Comparison of ENCODE assay signal across 17 cellular contexts in the genomic region with DNA sequence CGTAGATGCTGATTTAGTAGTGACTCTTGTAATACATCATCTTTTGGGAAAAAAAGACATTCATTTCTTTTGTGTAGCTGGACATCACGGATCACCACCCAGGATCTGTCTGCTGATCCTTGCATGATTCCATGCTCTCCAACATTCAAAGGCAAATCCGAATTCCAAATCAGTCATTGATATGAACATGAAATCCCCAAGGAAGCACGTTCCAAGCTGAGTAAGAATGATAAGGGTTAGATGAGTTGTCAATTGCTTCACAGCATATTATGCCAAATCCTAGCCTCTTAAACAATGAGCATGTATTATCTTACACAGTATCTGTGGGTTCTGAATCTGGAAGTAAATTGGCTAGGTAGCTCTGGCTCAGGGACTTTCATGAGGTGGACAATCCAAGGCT. TPM values are rescaled to one million over a fixed set of nuclear protein-coding genes. Genes with fewer than 3 reads are reported as not detected.
DNase-seq lines count a peak whose midpoint lies in the region; TF ChIP-seq lines count a peak whose summit lies in the region.
"Had no signal": no experiment of that assay in that cellular context is flagged by ENCODE, and none has a peak within 500 bp of the region (broad histone marks: within the 10 kb centered on the region; RNA-seq: fewer than 3 reads in every experiment).

No MANE protein-coding gene starts in this region.

- H3K79me2 ChIP-seq in mammary epithelial cell (ENCODE audit: insufficient read depth, low read length), result no peaks in the 10 kb centered on the region

- H3K9me3 ChIP-seq in mammary epithelial cell (replicated peaks; ENCODE audit: insufficient read depth, low read length) (peaks cover 4% of the 10 kb centered on the region), muscle layer of colon (ENCODE audit: low read length) (no peaks in the 10 kb centered on the region), tibial artery (no peaks in the 10 kb centered on the region)
- H3K9me3 ChIP-seq: adrenal gland had no signal

- DNase-seq in NCI-H69 (lab: John Stamatoyannopoulos, UW) (peak; percentile 60), mammary epithelial cell (peak; percentile 35), tibial artery (no peak), ureter (ENCODE audit: low spot score) (no peak), amygdala (lab: John Stamatoyannopoulos, UW) (no peak)
- DNase-seq in T-helper 2 cell treated with Interferon-gamma antibody and Interleukin-4, amounts not matched to agents 5 μg/mL and 100 μg/mL, for 36 hours (ENCODE audit: low spot score), result no peak
- no peak for DNase-seq in activated CD4-positive, alpha-beta T cell treated with anti-CD3 and anti-CD28 coated beads for 4 hours
- DNase-seq: activated gamma-delta T cell treated with Interleukin-2 at 50 U/mL for 16 hours; adrenal gland; CD4-positive, alpha-beta T cell; effector CD8-positive, alpha-beta T cell; MM.1S; NCI-H146; NCI-H748 treated with DMSO at 0.1 percent for 48 hours; T-helper 17 cell; WERI-Rb-1 had no signal

- H3K9me3 Mint-ChIP-seq in T-helper 2 cell treated with Interferon-gamma antibody and Interleukin-4, amounts not matched to agents 5 μg/mL and 100 μg/mL, for 36 hours, result no peaks in the 10 kb centered on the region

- no peaks in the 10 kb centered on the region for H4K20me1 ChIP-seq in mammary epithelial cell (ENCODE audit: insufficient read depth, low read length)

- no peaks in the 10 kb centered on the region for H3K27me3 ChIP-seq in mammary epithelial cell (ENCODE audit: insufficient read depth, low read length)
- H3K27me3 ChIP-seq in muscle layer of colon (ENCODE audit: control insufficient read depth in 1 of 2, insufficient read depth in 2 of 2, low read length in 2 of 2), result no peaks in the 10 kb centered on the region
- no peaks in the 10 kb centered on the region for H3K27me3 ChIP-seq in tibial artery
- H3K27me3 ChIP-seq: adrenal gland had no signal

- dilution Hi-C loops in mammary epithelial cell (cut with HindIII; ENCODE audit: low sequenced_read_pairs), result loop anchor here (5.0 kb wide), 2 partner anchors 36 to 76 kb away; a partner anchor contains a TSS

- no peaks in the 10 kb centered on the region for H3K4me1 Mint-ChIP-seq in T-helper 2 cell treated with Interferon-gamma antibody and Interleukin-4, amounts not matched to agents 5 μg/mL and 100 μg/mL, for 36 hours (ENCODE audit: low read depth)

- in situ Hi-C loops in mammary epithelial cell (cut with MboI; ENCODE audit: low sequenced_read_pairs in 2 of 2), result no loop called here

- peaks cover 23% of the 10 kb centered on the region for H3K4me1 ChIP-seq in mammary epithelial cell (ENCODE audit: insufficient read depth, low read length)
- H3K4me1 ChIP-seq in muscle layer of colon (ENCODE audit: insufficient read depth, low read length), result peaks cover 51% of the 10 kb centered on the region
- H3K4me1 ChIP-seq in tibial artery, result peaks cover 0 to 56% (median 44%) of the 10 kb centered on the region in 4 donors

- no peak overlapping the region for H3K27ac Mint-ChIP-seq in T-helper 2 cell treated with Interferon-gamma antibody and Interleukin-4, amounts not matched to agents 5 μg/mL and 100 μg/mL, for 36 hours
- H3K27ac Mint-ChIP-seq: CD4-positive, alpha-beta T cell; T-helper 17 cell had no signal

- no peak overlapping the region for H3K4me3 Mint-ChIP-seq in T-helper 2 cell treated with Interferon-gamma antibody and Interleukin-4, amounts not matched to agents 5 μg/mL and 100 μg/mL, for 36 hours
- H3K4me3 Mint-ChIP-seq: CD4-positive, alpha-beta T cell; T-helper 17 cell had no signal

- 72% methylated on average over 4 of the region's 4 CpGs for WGBS in mammary epithelial cell (ENCODE audit: low coverage, missing lambda C conversion rate)

- H3K9ac ChIP-seq in mammary epithelial cell (ENCODE audit: insufficient read depth, low read length), result no peak overlapping the region
- H3K9ac ChIP-seq in muscle layer of colon (ENCODE audit: low read length), result no peak overlapping the region

- H3K36me3 ChIP-seq in mammary epithelial cell (ENCODE audit: insufficient read depth, low read length), result no peaks in the 10 kb centered on the region
- no peaks in the 10 kb centered on the region for H3K36me3 ChIP-seq in muscle layer of colon (ENCODE audit: insufficient read depth, low read length)
- H3K36me3 ChIP-seq in tibial artery, result no peaks in the 10 kb centered on the region
- H3K36me3 ChIP-seq: adrenal gland, WERI-Rb-1 had no signal

- no TSS peak for BruUV-seq in mammary epithelial cell (replicated peaks; lab: Mats Ljungman, UMichigan)

- peak overlapping the region; percentile 50 for H3K4me2 ChIP-seq in mammary epithelial cell (ENCODE audit: insufficient read depth, low read depth, low read length)

- H3K27me3 Mint-ChIP-seq in T-helper 2 cell treated with Interferon-gamma antibody and Interleukin-4, amounts not matched to agents 5 μg/mL and 100 μg/mL, for 36 hours (ENCODE audit: low read depth), result no peaks in the 10 kb centered on the region
- H3K27me3 Mint-ChIP-seq: CD4-positive, alpha-beta T cell had no signal

- H2AFZ ChIP-seq in mammary epithelial cell (ENCODE audit: low read depth, low read length), result peak overlapping the region; percentile 23

- intact Hi-C loops in mammary epithelial cell (cut with micrococcal nuclease) (no loop called here), tibial artery (cut with DNase I; ENCODE audit: low total_unique reads) (no loop called here)

- H3K27ac ChIP-seq in mammary epithelial cell (ENCODE audit: insufficient read depth, low read depth, low read length), result peak overlapping the region; percentile 55
- H3K27ac ChIP-seq in muscle layer of colon (ENCODE audit: low read depth, low read length), result peak overlapping the region; percentile 29
- H3K27ac ChIP-seq in tibial artery, result peak overlapping the region; percentile 63 to 72
- H3K27ac ChIP-seq: WERI-Rb-1 had no signal

- CTCF ChIA-PET in mammary epithelial cell (lab: Charles Lee; ENCODE audit: low non-redundant PET), result no interaction called here

- H3K36me3 Mint-ChIP-seq in T-helper 2 cell treated with Interferon-gamma antibody and Interleukin-4, amounts not matched to agents 5 μg/mL and 100 μg/mL, for 36 hours (ENCODE audit: low read depth), result no peaks in the 10 kb centered on the region

- no peak overlapping the region for H3K4me3 ChIP-seq in mammary epithelial cell (replicated peaks in 1 of 3; ENCODE audit: insufficient read depth in 1 of 3, low read depth in 2 of 3, low read length in 3 of 3)
- H3K4me3 ChIP-seq in muscle layer of colon (ENCODE audit: low read depth in 1 of 2, low read length in 2 of 2), result no peak overlapping the region
- no peak overlapping the region for H3K4me3 ChIP-seq in tibial artery
- H3K4me3 ChIP-seq: adrenal gland had no signal

- TF ChIP-seq CTCF in mammary epithelial cell (conservative IDR thresholded peaks at IDR 0.05 in 1 of 2, IDR thresholded peaks at IDR 0.05 in 1 of 2; ENCODE audit: extremely low read depth in 1 of 2, insufficient read depth in 1 of 2, low read depth in 1 of 2, low read length in 2 of 2), result no peak
- TF ChIP-seq CTCF in tibial artery (IDR thresholded peaks at IDR 0.05), result no peak

RNA-seq across cellular contexts. Expression of a gene that starts 37.1 kb away (rescaled TPM):
- total RNA-seq in mammary epithelial cell, result 100 to 1,000 TPM in 1 of 2 donors, 10 to 100 TPM in 1; 56.2 to 113 TPM
- polyA plus RNA-seq in mammary epithelial cell, result 36.9 TPM
- 14.3 TPM for polyA minus RNA-seq in mammary epithelial cell
- 56.7 TPM for total RNA-seq in ureter

Comparison
In these comparisons a context has a peak if more than half of its experiments do, and no peak if none do; other contexts are left out.
1. DNase-seq: peak in NCI-H69 (single experiment) and mammary epithelial cell (single experiment); none in tibial artery (0 of 2), ureter (single experiment), T-helper 2 cell treated with Interferon-gamma antibody and Interleukin-4, amounts not matched to agents 5 μg/mL and 100 μg/mL, for 36 hours (single experiment), activated CD4-positive, alpha-beta T cell treated with anti-CD3 and anti-CD28 coated beads for 4 hours (0 of 2) and amygdala (0 of 56).
2. Peak in every context shown above with its lines, with median percentiles within 50 percentile points of each other: H3K27ac ChIP-seq.